ENCODE assay signal across 22 cellular contexts in the genomic region with DNA sequence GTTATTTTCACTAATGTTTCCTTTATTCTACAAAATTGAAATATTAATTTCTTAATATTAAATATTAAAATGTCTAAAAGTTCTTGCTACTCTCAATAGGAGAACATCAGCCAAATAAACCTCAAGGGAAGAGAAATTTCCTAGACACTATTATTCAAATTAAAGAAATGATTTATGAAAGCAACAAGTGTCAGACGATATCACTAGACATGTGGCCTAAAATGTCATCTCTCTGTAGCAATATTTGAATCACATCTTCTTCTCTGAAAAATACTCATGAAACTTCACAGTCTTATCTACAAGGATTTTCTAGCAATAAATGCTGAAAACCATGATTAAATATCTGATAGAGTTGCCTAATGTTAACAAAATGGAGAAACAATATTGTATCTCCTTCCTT. TPM values are rescaled to one million over a fixed set of nuclear protein-coding genes. Genes with fewer than 3 reads are reported as not detected.
A peak's percentile ranks its signal among the peaks of the same experiment; 100 is the strongest.
DNase-seq lines count a peak whose midpoint lies in the region; ATAC-seq and TF ChIP-seq lines count a peak whose summit lies in the region.
"Had no signal": no experiment of that assay in that cellular context is flagged by ENCODE, and none has a peak within 500 bp of the region (broad histone marks: within the 10 kb centered on the region; RNA-seq: fewer than 3 reads in every experiment).

No MANE protein-coding gene starts in this region.

- H3K27me3 ChIP-seq in SK-N-SH (ENCODE audit: insufficient read depth) (no peaks in the 10 kb centered on the region), BLaER1 (no peaks in the 10 kb centered on the region), esophagus muscularis mucosa (no peaks in the 10 kb centered on the region), Peyer's patch (no peaks in the 10 kb centered on the region)
- H3K27me3 ChIP-seq: cardiac muscle cell, upper lobe of left lung had no signal

- H2AFZ ChIP-seq in SK-N-SH (ENCODE audit: low read depth) (peak overlapping the region; percentile 58; the same call in 1 of the 2 replicates), OCI-LY7 (ENCODE audit: low read length) (peak overlapping the region; percentile 95)

- H3K4me3 ChIP-seq in SK-N-SH (ENCODE audit: low read depth in 2 of 2, low read length in 1 of 2) (no peak overlapping the region), BLaER1 (no peak overlapping the region), OCI-LY7 (ENCODE audit: low read depth, low read length, poor library complexity, severe bottlenecking) (peak overlapping the region; percentile 99), esophagus muscularis mucosa (no peak overlapping the region), Peyer's patch (no peak overlapping the region)
- H3K4me3 ChIP-seq: cardiac muscle cell, upper lobe of left lung had no signal

- CTCF ChIA-PET in SK-N-SH (lab: Yijun Ruan, JAX) (interaction anchor here (1.3 to 1.9 kb wide), 2 partner anchors 68 to 85 kb away, joined by 4 to 9 read pairs; no protein-coding TSS in a partner anchor), OCI-LY7 (lab: Charles Lee; ENCODE audit: unreplicated experiment) (interaction anchor here (1.4 kb wide), 1 partner anchor 252 kb away, joined by 3 read pairs; a partner anchor contains a TSS)

- TF ChIP-seq RAD21 in SK-N-SH (IDR thresholded peaks at IDR 0.05; ENCODE audit: low read length) = no peak

- TF ChIP-seq CTCF in SK-N-SH (IDR thresholded peaks at IDR 0.05) (no peak), OCI-LY7 (conservative IDR thresholded peaks at IDR 0.05; ENCODE audit: low read length) (no peak), esophagus muscularis mucosa (IDR thresholded peaks at IDR 0.05) (no peak), Peyer's patch (IDR thresholded peaks at IDR 0.05) (no peak)

- H3K27ac ChIP-seq in SK-N-SH (ENCODE audit: low read depth in 2 of 2, low read length in 1 of 2) (no peak overlapping the region), BLaER1 (no peak overlapping the region; the same call in 1 of the 2 replicates), OCI-LY7 (ENCODE audit: low read depth, low read length, poor library complexity, severe bottlenecking) (peak overlapping the region; percentile 96), esophagus muscularis mucosa (replicated peaks in 1 of 4) (peak overlapping the region; percentile 24 to 92 (median 48)), Peyer's patch (no peak overlapping the region)
- H3K27ac ChIP-seq: upper lobe of left lung, VCaP had no signal

- peaks cover 0 to 16% of the 10 kb centered on the region in 2 experiments; a peak in 2 of 4 replicates for H3K4me1 ChIP-seq in SK-N-SH (ENCODE audit: control insufficient read depth in 1 of 2, insufficient read depth in 2 of 2, low read depth in 1 of 2, low read length in 1 of 2)
- peaks cover 38% of the 10 kb centered on the region for H3K4me1 ChIP-seq in BLaER1
- peaks cover 23% of the 10 kb centered on the region for H3K4me1 ChIP-seq in OCI-LY7 (ENCODE audit: insufficient read depth, low read length, poor library complexity, severe bottlenecking)
- H3K4me1 ChIP-seq in esophagus muscularis mucosa = peaks cover 15 to 42% (median 35%) of the 10 kb centered on the region in 4 donors
- peaks cover 0 to 10% (median 0%) of the 10 kb centered on the region in 4 donors for H3K4me1 ChIP-seq in Peyer's patch

- POLR2A ChIA-PET in SK-N-SH (lab: Yijun Ruan, JAX) = interaction anchor here (0.7 kb wide), 1 partner anchor 618 kb away, joined by 4 read pairs; a partner anchor contains a TSS
- POLR2A ChIA-PET in OCI-LY7 (lab: Charles Lee) = interaction anchor here (0.6 to 3.6 kb wide), 13 partner anchors 8 to 675 kb away, joined by 3 to 20 read pairs (median 5); a partner anchor contains a TSS

- no peak overlapping the region for H3K9ac ChIP-seq in SK-N-SH
- H3K9ac ChIP-seq in BLaER1 = no peak overlapping the region

- DNase-seq in SK-N-SH = no peak
- no peak for DNase-seq in OCI-LY7 (ENCODE audit: low spot score)
- no peak for DNase-seq in esophagus muscularis mucosa (ENCODE audit: extremely low spot score)
- DNase-seq in NCI-H2196 (lab: John Stamatoyannopoulos, UW; ENCODE audit: unreplicated experiment) = no peak
- no peak for DNase-seq in Peyer's patch
- DNase-seq: 8988T; amniotic stem cell; Calu3; HFFc6; immature natural killer cell; NCI-H146; NCI-H2171 treated with DMSO at 0.1 percent for 48 hours; NCI-H69; stimulated activated CD4-positive, alpha-beta T cell treated with anti-CD3 and anti-CD28 coated beads, Interleukin-2, amount 100 ng/mL, for 48 hours; T-helper 1 cell; upper lobe of left lung had no signal

- TF ChIP-seq POLR2A in esophagus muscularis mucosa (IDR thresholded peaks at IDR 0.05; ENCODE audit: low read depth) (no peak), Peyer's patch (IDR thresholded peaks at IDR 0.05) (no peak)

- H3K4me2 ChIP-seq in SK-N-SH (no peak overlapping the region), BLaER1 (peak overlapping the region; percentile 43), OCI-LY7 (ENCODE audit: low read length) (peak overlapping the region; percentile 92)

- peaks cover 15% of the 10 kb centered on the region for H3F3A ChIP-seq in SK-N-SH (replicated peaks; ENCODE audit: insufficient read depth)

- intact Hi-C loops in OCI-LY7 (cut with micrococcal nuclease; ENCODE audit: unreplicated experiment) = loop anchor here (5.0 to 10.0 kb wide), 5 partner anchors 255 to 1158 kb away; a partner anchor contains a TSS
- intact Hi-C loops in esophagus muscularis mucosa (cut with DNase I) = loop anchor here (10.0 kb wide), 1 partner anchor 252 kb away; a partner anchor contains a TSS

- H3K9me3 ChIP-seq in SK-N-SH (no peaks in the 10 kb centered on the region), BLaER1 (no peaks in the 10 kb centered on the region), OCI-LY7 (ENCODE audit: low read length) (no peaks in the 10 kb centered on the region), esophagus muscularis mucosa (no peaks in the 10 kb centered on the region), Peyer's patch (no peaks in the 10 kb centered on the region)
- H3K9me3 ChIP-seq: upper lobe of left lung had no signal

- peaks cover 24% of the 10 kb centered on the region for H3K79me2 ChIP-seq in SK-N-SH (ENCODE audit: insufficient read depth)
- peaks cover 46% of the 10 kb centered on the region for H3K79me2 ChIP-seq in OCI-LY7 (ENCODE audit: insufficient read depth, low read depth, low read length)

- no TSS peak for BruUV-seq in OCI-LY7 (replicated peaks; lab: Mats Ljungman, UMichigan)

- peaks cover 20% of the 10 kb centered on the region for H4K20me1 ChIP-seq in SK-N-SH (ENCODE audit: insufficient read depth)
- H4K20me1 ChIP-seq in BLaER1 = peaks cover 23% of the 10 kb centered on the region
- peaks cover 17% of the 10 kb centered on the region for H4K20me1 ChIP-seq in OCI-LY7 (ENCODE audit: insufficient read depth, low read length)

- H3K36me3 ChIP-seq in SK-N-SH (replicated peaks in 1 of 2; ENCODE audit: control insufficient read depth in 1 of 2, insufficient read depth in 2 of 2, low read length in 1 of 2) (peaks cover 11% of the 10 kb centered on the region in 2 experiments), BLaER1 (peaks cover 12% of the 10 kb centered on the region; the same call in 1 of the 2 replicates), OCI-LY7 (ENCODE audit: insufficient read depth, low read length) (peaks cover 22% of the 10 kb centered on the region), esophagus muscularis mucosa (no peaks in the 10 kb centered on the region), Peyer's patch (no peaks in the 10 kb centered on the region)
- H3K36me3 ChIP-seq: cardiac muscle cell, upper lobe of left lung had no signal

- no peak for TF ChIP-seq EP300 in SK-N-SH (IDR thresholded peaks at IDR 0.05; ENCODE audit: borderline replicate concordance in 1 of 2, low read depth in 1 of 2, low read length in 1 of 2)
- no peak for TF ChIP-seq EP300 in esophagus muscularis mucosa (IDR thresholded peaks at IDR 0.05)

- H3K9me2 ChIP-seq in SK-N-SH (no peaks in the 10 kb centered on the region), OCI-LY7 (ENCODE audit: insufficient read depth, low read length) (no peaks in the 10 kb centered on the region)

- ATAC-seq in SK-N-SH treated with all-trans-retinoic acid at 6 μM for 48 hours (no peak), GM18498 (IDR thresholded peaks at IDR 0.05; ENCODE audit: unreplicated experiment) (no peak)
- ATAC-seq: Right ventricle myocardium inferior had no signal

- 97% methylated on average over 1 of the region's 1 CpG for WGBS in SK-N-SH (ENCODE audit: low lambda C conversion rate)
- WGBS in esophagus muscularis mucosa = 54% methylated on average over 1 of the region's 1 CpG

TF ChIP-seq in SK-N-SH, 30 proteins besides CTCF, POLR2A, EP300 and RAD21 (continues in another document):
- TF ChIP-seq GABPA (IDR thresholded peaks at IDR 0.05; ENCODE audit: low read depth) = no peak
- TF ChIP-seq, protein P1, sequence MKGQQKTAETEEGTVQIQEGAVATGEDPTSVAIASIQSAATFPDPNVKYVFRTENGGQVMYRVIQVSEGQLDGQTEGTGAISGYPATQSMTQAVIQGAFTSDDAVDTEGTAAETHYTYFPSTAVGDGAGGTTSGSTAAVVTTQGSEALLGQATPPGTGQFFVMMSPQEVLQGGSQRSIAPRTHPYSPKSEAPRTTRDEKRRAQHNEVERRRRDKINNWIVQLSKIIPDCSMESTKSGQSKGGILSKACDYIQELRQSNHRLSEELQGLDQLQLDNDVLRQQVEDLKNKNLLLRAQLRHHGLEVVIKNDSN (IDR thresholded peaks at IDR 0.05; ENCODE audit: borderline replicate concordance, low read depth) = no peak
- no peak for TF ChIP-seq FOXJ3 (CRISPR knock-in tag; IDR thresholded peaks at IDR 0.05)
- TF ChIP-seq TEAD4 (IDR thresholded peaks at IDR 0.05; ENCODE audit: borderline replicate concordance, insufficient read depth) = no peak

TF ChIP-seq in SK-N-SH treated with all-trans-retinoic acid at 6 μM for 48 hours, 23 proteins besides CTCF, POLR2A, EP300 and RAD21 (continues in another document):
- TF ChIP-seq ZFP30 (CRISPR knock-in tag; IDR thresholded peaks at IDR 0.05) = no peak
- no peak for TF ChIP-seq ZFP3 (CRISPR knock-in tag; IDR thresholded peaks at IDR 0.05)
- TF ChIP-seq ARNTL (CRISPR knock-in tag; IDR thresholded peaks at IDR 0.05; ENCODE audit: borderline replicate concordance, low read depth) = no peak
- no peak for TF ChIP-seq TCF4 (CRISPR knock-in tag; IDR thresholded peaks at IDR 0.05; ENCODE audit: borderline replicate concordance)
- no peak for TF ChIP-seq RARB (CRISPR knock-in tag; IDR thresholded peaks at IDR 0.05)

RNA-seq across cellular contexts. Expression of a gene that starts 2.5 kb away (rescaled TPM):
- 177 and 194 TPM in 2 replicates for polyA plus RNA-seq in SK-N-SH (2012; rRNA removed)
- 231 and 292 TPM in 2 replicates for polyA plus RNA-seq in SK-N-SH (2012; cell fraction: cytosol; rRNA removed)
- 57.3 and 82.9 TPM in 2 replicates for polyA plus RNA-seq in SK-N-SH (2012; cell fraction: nucleus; rRNA removed)
- 270 and 443 TPM in 2 replicates for total RNA-seq in OCI-LY7 (2014; rRNA removed; shearing (Covaris generic))
- total RNA-seq in OCI-LY7 (2022) (369 and 410 TPM in 2 replicates), esophagus muscularis mucosa (100 to 1,000 TPM; 203 to 254 (median 223) TPM), Peyer's patch (100 to 1,000 TPM in 3 of 4 donors, 10 to 100 TPM in 1; 99.5 to 171 (median 103) TPM)

Comparison
In these comparisons a context has a peak if more than half of its experiments do, and no peak if none do; other contexts are left out.
1. H3K27ac ChIP-seq: peak in OCI-LY7 (single experiment) and esophagus muscularis mucosa (4 of 4); none in SK-N-SH (0 of 2), BLaER1 (single experiment) and Peyer's patch (0 of 4).